Comparison of ENCODE assay signal across 23 cellular contexts in the genomic region with DNA sequence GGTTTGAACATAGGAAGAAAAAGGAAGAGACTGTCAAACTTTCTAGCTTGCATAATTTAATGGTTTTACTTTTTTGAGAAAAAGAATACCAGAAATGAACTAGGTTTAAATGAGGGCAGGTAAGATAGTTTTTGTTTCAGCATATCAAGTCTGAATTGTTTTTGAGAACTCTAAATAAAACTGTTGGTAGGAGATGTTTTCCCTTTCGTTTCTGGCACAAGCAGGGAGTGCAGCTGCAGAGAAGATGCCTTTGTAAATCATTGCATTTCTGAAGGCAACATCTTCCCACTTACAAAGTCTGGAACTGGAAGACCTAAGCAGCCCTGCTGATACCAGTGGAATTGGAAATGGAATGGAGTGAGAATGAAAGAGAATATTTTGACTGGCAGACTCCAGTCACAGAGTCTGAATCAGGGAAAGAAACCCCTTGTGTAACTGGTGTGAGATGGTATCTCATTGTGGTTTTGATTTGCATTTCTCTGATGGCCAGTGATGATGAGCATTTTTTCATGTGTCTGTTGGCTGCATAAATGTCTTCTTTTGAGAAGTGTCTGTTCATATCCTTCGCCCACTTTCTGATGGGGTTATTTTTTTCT.
"Had no signal": no experiment of that assay in that cellular context is flagged by ENCODE, and none has a peak within 500 bp of the region (broad histone marks: within the 10 kb centered on the region; RNA-seq: fewer than 3 reads in every experiment).

No MANE protein-coding gene starts in this region.

- FAIRE-seq: small intestine had no signal

- H3K4me3 Mint-ChIP-seq: activated CD4-positive, alpha-beta memory T cell treated with anti-CD3 and anti-CD28 coated beads for 36 hours; activated CD4-positive, alpha-beta T cell treated with anti-CD3 and anti-CD28 coated beads for 36 hours; activated naive CD8-positive, alpha-beta T cell; naive B cell; neural progenitor cell; stimulated activated effector memory CD8-positive, alpha-beta T cell treated with anti-CD3 and anti-CD28 coated beads, Interleukin-12 subunit alpha, Interleukin-12 subunit beta, amount 100 ng/mL, for 72 hours; WTC11 had no signal

- H3K27me3 Mint-ChIP-seq: activated CD4-positive, alpha-beta memory T cell treated with anti-CD3 and anti-CD28 coated beads for 36 hours; activated CD4-positive, alpha-beta T cell treated with anti-CD3 and anti-CD28 coated beads for 36 hours; activated naive CD8-positive, alpha-beta T cell; naive B cell had no signal

- H3K4me1 Mint-ChIP-seq: activated CD4-positive, alpha-beta T cell treated with anti-CD3 and anti-CD28 coated beads for 36 hours; naive B cell; neural progenitor cell; stimulated activated effector memory CD8-positive, alpha-beta T cell treated with anti-CD3 and anti-CD28 coated beads, Interleukin-12 subunit alpha, Interleukin-12 subunit beta, amount 100 ng/mL, for 72 hours; WTC11 had no signal

- H3K36me3 Mint-ChIP-seq: activated CD4-positive, alpha-beta memory T cell treated with anti-CD3 and anti-CD28 coated beads for 36 hours; activated naive CD8-positive, alpha-beta T cell; naive B cell; neural progenitor cell; stimulated activated effector memory CD8-positive, alpha-beta T cell treated with anti-CD3 and anti-CD28 coated beads, Interleukin-12 subunit alpha, Interleukin-12 subunit beta, amount 100 ng/mL, for 72 hours had no signal

- H3K4me1 ChIP-seq: gastrocnemius medialis, heart left ventricle, left ventricle myocardium inferior, neural progenitor cell, psoas muscle, stomach, upper lobe of left lung had no signal

- H3K9me3 Mint-ChIP-seq: neural progenitor cell had no signal

- H2AFZ ChIP-seq: neural progenitor cell had no signal

- H3K27ac ChIP-seq: gastrocnemius medialis, heart left ventricle, left ventricle myocardium inferior, neural progenitor cell, psoas muscle, stomach, thoracic aorta, upper lobe of left lung had no signal

- H3K9ac ChIP-seq: neural progenitor cell had no signal

- H3K27me3 ChIP-seq: gastrocnemius medialis, heart left ventricle, neural progenitor cell, stomach, upper lobe of left lung had no signal

- H3K4me3 ChIP-seq: gastrocnemius medialis, heart left ventricle, left ventricle myocardium inferior, neural progenitor cell, psoas muscle, stomach, thoracic aorta, upper lobe of left lung had no signal

- H3K27ac Mint-ChIP-seq: activated CD4-positive, alpha-beta memory T cell treated with anti-CD3 and anti-CD28 coated beads for 36 hours; activated CD4-positive, alpha-beta T cell treated with anti-CD3 and anti-CD28 coated beads for 36 hours; activated naive CD8-positive, alpha-beta T cell; neural progenitor cell; stimulated activated effector memory CD8-positive, alpha-beta T cell treated with anti-CD3 and anti-CD28 coated beads, Interleukin-12 subunit alpha, Interleukin-12 subunit beta, amount 100 ng/mL, for 72 hours; WTC11 had no signal

- H3K4me2 ChIP-seq: neural progenitor cell had no signal

- DNase-seq: activated CD4-positive, alpha-beta memory T cell treated with anti-CD3 and anti-CD28 coated beads for 36 hours; activated CD4-positive, alpha-beta T cell treated with anti-CD3 and anti-CD28 coated beads for 36 hours; amniotic stem cell; dermis blood vessel endothelial cell; effector memory CD4-positive, alpha-beta T cell; gastrocnemius medialis; heart left ventricle; kidney glomerular epithelial cell; left ventricle myocardium inferior; mammary epithelial cell; naive B cell; psoas muscle; right cardiac atrium; small intestine; stimulated activated CD4-positive, alpha-beta T cell treated with anti-CD3 and anti-CD28 coated beads, Interleukin-15, amount 100 ng/mL, for 24 hours; stimulated activated CD4-positive, alpha-beta T cell treated with anti-CD3 and anti-CD28 coated beads, Interleukin-4, amount 100 ng/mL, for 24 hours; stomach; upper lobe of left lung had no signal

- H3K36me3 ChIP-seq: gastrocnemius medialis, heart left ventricle, left ventricle myocardium inferior, neural progenitor cell, stomach, thoracic aorta, upper lobe of left lung had no signal
